16 cellular contexts compared by ENCODE assay signal in genomic region chr9:21570643-21571275, GRCh38.
DNase-seq lines count a peak whose midpoint lies in the region; ATAC-seq, FAIRE-seq and TF ChIP-seq lines count a peak whose summit lies in the region.
"Had no signal": no experiment of that assay in that cellular context is flagged by ENCODE, and none has a peak within 500 bp of the region (broad histone marks: within the 10 kb centered on the region; RNA-seq: fewer than 3 reads in every experiment).

No MANE protein-coding gene starts in this region.

- peak overlapping the region; percentile 52 for H3K4me2 ChIP-seq in HCT116 (ENCODE audit: low read length)
- H3K4me2 ChIP-seq in astrocyte (ENCODE audit: low read length) = peak overlapping the region; percentile 3

- no peak overlapping the region for H3K27ac Mint-ChIP-seq in astrocyte (ENCODE audit: unreplicated experiment)
- H3K27ac Mint-ChIP-seq: CD4-positive, alpha-beta T cell had no signal

- no peaks in the 10 kb centered on the region for H3K9me3 Mint-ChIP-seq in astrocyte (ENCODE audit: unreplicated experiment)
- H3K9me3 Mint-ChIP-seq: CD4-positive, alpha-beta T cell had no signal

- POLR2A ChIA-PET in HCT116 (lab: Charles Lee) = interaction anchor here (1.1 to 4.5 kb wide), 9 partner anchors 8 to 117 kb away, joined by 3 to 32 read pairs (median 7); no protein-coding TSS in a partner anchor

- peaks cover 50% of the 10 kb centered on the region for H3K79me2 ChIP-seq in ACC112 (ENCODE audit: control insufficient read depth, insufficient read depth, low read length, unreplicated experiment)
- peaks cover 100% of the 10 kb centered on the region for H3K79me2 ChIP-seq in HCT116 (ENCODE audit: insufficient read depth, low read length)
- peaks cover 88% of the 10 kb centered on the region for H3K79me2 ChIP-seq in astrocyte (ENCODE audit: insufficient read depth, low read length)

- BruUV-seq in HCT116 (replicated peaks; lab: Mats Ljungman, UMichigan) = TSS peak; percentile 68

- peak overlapping the region; percentile 60 for H3K9ac ChIP-seq in HCT116 (ENCODE audit: low read length)
- no peak overlapping the region for H3K9ac ChIP-seq in astrocyte (ENCODE audit: low read length)

- intact Hi-C loops in HCT116 (cut with micrococcal nuclease) = no loop called here

- peak overlapping the region; percentile 22; the same call in 1 of the 2 replicates for H3K4me3 ChIP-seq in ACC112 (ENCODE audit: low read depth, low read length)
- peak overlapping the region in 1 of 2 experiments; percentile 9; a peak in 1 of 4 replicates for H3K4me3 ChIP-seq in HCT116 (replicated peaks in 1 of 2; ENCODE audit: low read depth in 1 of 2, low read length in 2 of 2)
- no peak overlapping the region for H3K4me3 ChIP-seq in astrocyte (ENCODE audit: insufficient read depth, low read depth, low read length)
- H3K4me3 ChIP-seq: K562 had no signal

- H3K4me1 ChIP-seq in ACC112 (ENCODE audit: control insufficient read depth, insufficient read depth, low read length, unreplicated experiment) = peaks cover 41% of the 10 kb centered on the region
- H3K4me1 ChIP-seq in HCT116 (ENCODE audit: control insufficient read depth in 1 of 2, insufficient read depth in 2 of 2, low read length in 2 of 2) = peaks cover 97 to 100% of the 10 kb centered on the region in 2 experiments
- peaks cover 11% of the 10 kb centered on the region for H3K4me1 ChIP-seq in astrocyte (ENCODE audit: insufficient read depth, low read length)
- peaks cover 20% of the 10 kb centered on the region for H3K4me1 ChIP-seq in foreskin keratinocyte

- no peak for TF ChIP-seq CTCF in HCT116 (IDR thresholded peaks at IDR 0.05 in 2 of 3, conservative IDR thresholded peaks at IDR 0.05 in 1 of 3; ENCODE audit: borderline replicate concordance in 1 of 3, insufficient read depth in 1 of 3, low read depth in 2 of 3, low read length in 2 of 3)
- TF ChIP-seq CTCF in astrocyte (IDR thresholded peaks at IDR 0.05; ENCODE audit: insufficient read depth, low read depth, low read length) = no peak
- no peak for TF ChIP-seq CTCF in foreskin keratinocyte (conservative IDR thresholded peaks at IDR 0.05)

- peak overlapping the region; percentile 20 for H3K27ac ChIP-seq in ACC112 (ENCODE audit: low read depth, low read length)
- peak overlapping the region; percentile 99 for H3K27ac ChIP-seq in HCT116 (ENCODE audit: low read depth, low read length)
- H3K27ac ChIP-seq in astrocyte (ENCODE audit: low read depth, low read length) = no peak overlapping the region
- peak overlapping the region; percentile 4 for H3K27ac ChIP-seq in foreskin keratinocyte

- TF ChIP-seq POLR2A in HCT116 (IDR thresholded peaks at IDR 0.05; ENCODE audit: borderline replicate concordance, extremely low read depth, insufficient read depth, insufficient read length) = no peak

- peak; percentile 83 for FAIRE-seq in astrocyte (lab: Jason Lieb, UNC)
- FAIRE-seq: GM12891, GM19239, K562 had no signal

- no peaks in the 10 kb centered on the region for H3K36me3 Mint-ChIP-seq in astrocyte (ENCODE audit: low read depth, unreplicated experiment)

- no peak for TF ChIP-seq RAD21 in HCT116 (IDR thresholded peaks at IDR 0.05; ENCODE audit: low read depth)

- H3K27me3 Mint-ChIP-seq in astrocyte (ENCODE audit: low read depth, unreplicated experiment) = no peaks in the 10 kb centered on the region

- DNase-seq in HCT116 (ENCODE audit: low read depth, low spot score) (no peak), astrocyte (ENCODE audit: low read depth) (no peak), foreskin keratinocyte (no peak), NOMO-1 treated with dmso at 0.1 percent for 144 hours (lab: John Stamatoyannopoulos, UW; ENCODE audit: unreplicated experiment) (no peak), NCI-H1417 (lab: John Stamatoyannopoulos, UW) (no peak), glomerular visceral epithelial cell (ENCODE audit: extremely low spot score) (no peak)
- DNase-seq: CD4-positive, alpha-beta T cell; NCI-H1930; NCI-H226; NCI-H524 treated with DMSO at 0.1 percent for 48 hours had no signal

- ATAC-seq in HCT116 (peak; percentile 56), foreskin keratinocyte (peak; percentile 74), GM21423 (IDR thresholded peaks at IDR 0.05; ENCODE audit: unreplicated experiment) (no peak)
- ATAC-seq: K562, Right ventricle myocardium inferior had no signal

- H3K27me3 ChIP-seq in ACC112 (ENCODE audit: insufficient read depth, low read length) (no peaks in the 10 kb centered on the region), HCT116 (ENCODE audit: insufficient read depth, low read length) (no peaks in the 10 kb centered on the region), astrocyte (ENCODE audit: insufficient read depth, low read length) (no peaks in the 10 kb centered on the region), foreskin keratinocyte (no peaks in the 10 kb centered on the region)

- H2AFZ ChIP-seq in ACC112 (ENCODE audit: low read length, unreplicated experiment) = peak overlapping the region; percentile 18
- H2AFZ ChIP-seq in HCT116 (ENCODE audit: low read depth, low read length, poor library complexity, severe bottlenecking) = no peak overlapping the region
- H2AFZ ChIP-seq in astrocyte (ENCODE audit: low read depth, low read length) = no peak overlapping the region

- no peaks in the 10 kb centered on the region for H3K9me2 ChIP-seq in HCT116 (ENCODE audit: insufficient read depth)

- H3K4me1 Mint-ChIP-seq in astrocyte (ENCODE audit: low read depth, unreplicated experiment) = peaks cover 14% of the 10 kb centered on the region

- CTCF ChIA-PET in HCT116 (lab: Charles Lee) = interaction anchor here (1.8 kb wide), 1 partner anchor 335 kb away, joined by 5 read pairs; no protein-coding TSS in a partner anchor

- H3K36me3 ChIP-seq in ACC112 (ENCODE audit: insufficient read depth, low read length) (no peaks in the 10 kb centered on the region), HCT116 (ENCODE audit: control insufficient read depth in 1 of 2, insufficient read depth in 2 of 2, low read length in 2 of 2) (peaks cover 8 to 25% of the 10 kb centered on the region in 2 experiments; a peak in 3 of 4 replicates), astrocyte (ENCODE audit: insufficient read depth, low read length) (no peaks in the 10 kb centered on the region)

- H3K9me3 ChIP-seq in HCT116 (ENCODE audit: control insufficient read depth in 1 of 2, insufficient read depth in 1 of 2, low read depth in 1 of 2, low read length in 2 of 2) (no peaks in the 10 kb centered on the region), astrocyte (ENCODE audit: insufficient read depth, low read depth, low read length) (no peaks in the 10 kb centered on the region)

- H4K20me1 ChIP-seq in HCT116 (ENCODE audit: insufficient read depth) = no peaks in the 10 kb centered on the region
- H4K20me1 ChIP-seq in astrocyte (ENCODE audit: insufficient read depth, low read length) = no peaks in the 10 kb centered on the region

- RAD21 ChIA-PET in HCT116 (lab: Charles Lee; ENCODE audit: low non-redundant PET in 1 of 2, low total read pairs in 2 of 2, uncharacterized antibody in 2 of 2, unreplicated experiment in 2 of 2) = no interaction called here

- no peak overlapping the region for H3K4me3 Mint-ChIP-seq in astrocyte (ENCODE audit: unreplicated experiment)
- H3K4me3 Mint-ChIP-seq: CD4-positive, alpha-beta T cell had no signal

TF ChIP-seq in HCT116, 20 proteins besides CTCF, POLR2A, EP300 and RAD21:
- TF ChIP-seq REST (IDR thresholded peaks at IDR 0.05; ENCODE audit: low read depth) (no peak), SP1 (IDR thresholded peaks at IDR 0.05; ENCODE audit: low read depth) (peak; percentile 52), FOSL1 (IDR thresholded peaks at IDR 0.05; ENCODE audit: low read depth) (peak; percentile 52; the same call in 1 of the 2 replicates), CBX3 (IDR thresholded peaks at IDR 0.05; ENCODE audit: low read depth) (no peak), JUND (IDR thresholded peaks at IDR 0.05) (peak; percentile 40; the same call in 1 of the 2 replicates), POLR2AphosphoS5 (IDR thresholded peaks at IDR 0.05; ENCODE audit: low read depth, low read length) (peak; percentile 44)
